ENCODE assay signal across 1 cellular context in the genomic region with DNA sequence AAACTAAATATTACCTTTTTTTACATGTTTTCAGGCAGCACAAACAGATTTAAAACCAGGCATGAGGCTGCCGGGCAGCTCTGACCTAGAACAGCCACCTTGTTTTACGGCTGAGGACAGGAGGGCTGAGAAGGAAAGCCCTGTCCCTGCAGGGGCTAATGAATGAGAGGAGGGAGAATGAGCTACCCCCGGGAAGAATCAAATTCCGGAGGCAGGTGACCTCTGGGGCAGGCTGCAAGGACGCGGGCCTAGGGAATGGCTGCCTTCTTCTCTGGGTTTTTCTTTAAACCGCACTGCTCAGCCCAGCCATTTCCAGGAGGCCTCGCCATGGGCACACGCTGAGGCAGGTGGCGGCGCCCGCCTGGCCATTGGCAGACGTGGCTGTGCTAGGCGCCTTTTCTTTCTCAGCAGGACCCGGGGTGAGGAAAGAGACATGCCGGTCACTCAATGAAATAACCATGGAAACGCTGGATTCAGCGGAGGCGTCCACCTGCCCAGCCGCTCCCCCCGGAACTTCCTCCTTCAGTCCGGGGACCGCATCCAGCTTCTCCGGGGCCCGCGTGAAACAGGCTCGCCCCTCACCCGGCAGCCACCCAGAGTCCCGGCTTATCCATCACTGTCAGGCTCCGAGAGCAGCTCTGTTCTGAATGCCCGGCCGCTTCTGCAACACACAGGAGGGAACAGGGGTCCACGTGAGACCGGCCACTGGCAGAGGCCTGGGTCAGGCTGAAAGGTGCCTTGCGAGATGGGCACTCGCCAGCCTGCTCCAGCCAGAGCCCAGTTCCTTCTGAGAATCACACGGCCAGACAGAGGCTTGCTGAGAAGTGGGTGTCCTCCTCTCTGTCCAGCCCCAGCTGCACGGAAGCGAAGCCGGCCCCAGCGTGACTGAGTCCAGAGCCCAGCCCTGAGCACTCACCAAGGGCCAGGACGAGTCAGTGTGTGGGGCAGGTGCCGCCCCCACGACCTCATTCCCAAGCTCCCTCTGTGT.
TF ChIP-seq lines count a peak whose summit lies in the region.

No MANE protein-coding gene starts in this region.

TF ChIP-seq in H1, 55 proteins besides CTCF, POLR2A, EP300 and RAD21:
- no peak for TF ChIP-seq HDAC2 (IDR thresholded peaks at IDR 0.05; ENCODE audit: borderline replicate concordance in 1 of 2, low read depth in 2 of 2, low read length in 2 of 2)
- no peak for TF ChIP-seq HDAC6 (IDR thresholded peaks at IDR 0.05; ENCODE audit: low read depth, low read length)
- no peak for TF ChIP-seq JUN (IDR thresholded peaks at IDR 0.05; ENCODE audit: low read depth, low read length)
